In the genomic region with DNA sequence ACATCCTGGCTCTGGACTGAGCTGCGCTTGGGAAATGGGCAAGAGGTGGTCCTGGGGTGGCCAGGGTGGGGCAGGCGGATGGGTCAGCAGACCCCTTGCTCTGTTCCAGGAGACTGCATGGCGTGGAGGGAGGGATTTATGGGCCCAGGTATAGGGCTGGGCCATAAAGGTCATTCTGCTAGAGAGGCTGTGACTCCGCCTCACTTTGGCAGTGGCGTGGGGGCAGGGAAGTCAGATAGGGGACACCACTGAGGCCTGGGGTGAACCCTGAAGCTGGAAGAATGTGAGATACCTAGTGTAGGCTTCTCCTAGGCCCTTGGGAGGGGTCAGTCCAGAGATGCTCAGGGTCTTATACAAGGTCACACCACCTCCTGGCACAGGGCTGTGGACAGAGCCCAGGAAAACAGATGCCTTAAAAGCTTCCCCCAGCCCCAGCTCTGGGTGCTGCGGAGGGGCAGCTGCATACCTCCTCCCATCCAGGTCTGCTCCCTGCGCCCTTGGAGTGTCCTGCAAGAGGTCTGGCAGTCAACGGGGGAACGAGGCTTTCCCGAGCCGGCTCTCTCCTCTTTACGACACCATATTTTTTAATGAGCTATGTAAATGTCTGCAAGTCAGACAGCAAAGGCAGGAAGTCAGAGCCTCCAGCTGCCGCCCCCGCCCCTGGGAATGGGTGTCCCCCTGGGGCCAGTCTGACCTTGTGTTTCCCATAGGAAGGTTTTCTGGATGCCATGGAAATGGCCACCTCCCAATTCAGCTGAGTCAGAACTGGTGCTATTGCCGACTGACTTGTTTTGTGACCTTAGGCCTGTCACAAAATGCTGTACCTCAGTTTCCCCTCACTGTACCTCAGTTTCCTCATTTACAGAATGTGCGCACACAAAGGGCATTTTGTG, we compare ENCODE assay signal across 1 cellular context.
TF ChIP-seq lines count a peak whose summit lies in the region.

No MANE protein-coding gene starts in this region.

TF ChIP-seq in HCT116, 20 proteins besides CTCF, POLR2A, EP300 and RAD21 (continued from another document):
- TF ChIP-seq, protein P1, sequence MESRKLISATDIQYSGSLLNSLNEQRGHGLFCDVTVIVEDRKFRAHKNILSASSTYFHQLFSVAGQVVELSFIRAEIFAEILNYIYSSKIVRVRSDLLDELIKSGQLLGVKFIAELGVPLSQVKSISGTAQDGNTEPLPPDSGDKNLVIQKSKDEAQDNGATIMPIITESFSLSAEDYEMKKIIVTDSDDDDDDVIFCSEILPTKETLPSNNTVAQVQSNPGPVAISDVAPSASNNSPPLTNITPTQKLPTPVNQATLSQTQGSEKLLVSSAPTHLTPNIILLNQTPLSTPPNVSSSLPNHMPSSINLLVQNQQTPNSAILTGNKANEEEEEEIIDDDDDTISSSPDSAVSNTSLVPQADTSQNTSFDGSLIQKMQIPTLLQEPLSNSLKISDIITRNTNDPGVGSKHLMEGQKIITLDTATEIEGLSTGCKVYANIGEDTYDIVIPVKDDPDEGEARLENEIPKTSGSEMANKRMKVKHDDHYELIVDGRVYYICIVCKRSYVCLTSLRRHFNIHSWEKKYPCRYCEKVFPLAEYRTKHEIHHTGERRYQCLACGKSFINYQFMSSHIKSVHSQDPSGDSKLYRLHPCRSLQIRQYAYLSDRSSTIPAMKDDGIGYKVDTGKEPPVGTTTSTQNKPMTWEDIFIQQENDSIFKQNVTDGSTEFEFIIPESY (IDR thresholded peaks at IDR 0.05; ENCODE audit: extremely low read depth, insufficient replicate concordance, low read length) = no peak
- TF ChIP-seq ZFX (IDR thresholded peaks at IDR 0.05) (no peak), EZH2 (IDR thresholded peaks at IDR 0.05) (no peak), EZH2phosphoT487 (IDR thresholded peaks at IDR 0.05; ENCODE audit: borderline replicate concordance) (no peak), EGR1 (IDR thresholded peaks at IDR 0.05; ENCODE audit: low read depth) (no peak)
- TF ChIP-seq, protein P2, sequence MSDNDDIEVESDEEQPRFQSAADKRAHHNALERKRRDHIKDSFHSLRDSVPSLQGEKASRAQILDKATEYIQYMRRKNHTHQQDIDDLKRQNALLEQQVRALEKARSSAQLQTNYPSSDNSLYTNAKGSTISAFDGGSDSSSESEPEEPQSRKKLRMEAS (IDR thresholded peaks at IDR 0.05) = no peak
